In the genomic region with DNA sequence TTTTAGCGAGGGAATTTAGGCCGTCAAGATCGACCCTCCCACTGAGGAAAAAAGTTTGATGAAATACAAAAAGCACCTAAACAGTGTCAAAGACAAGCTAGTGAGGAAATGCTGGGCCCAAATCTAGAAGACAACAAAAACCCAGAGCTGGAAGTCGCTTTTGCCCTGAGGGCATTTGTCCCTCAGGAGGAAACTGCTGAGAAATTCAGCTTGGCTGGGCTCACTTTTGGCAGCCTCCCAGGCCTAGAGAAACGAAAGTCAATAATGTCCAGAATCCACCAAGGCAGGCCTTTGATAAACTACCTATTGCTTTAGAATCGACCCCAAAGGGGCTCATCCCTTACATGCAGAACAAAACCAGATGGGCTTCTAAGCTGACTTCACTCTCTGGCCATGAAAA, we compare ENCODE assay signal across 18 cellular contexts. TPM values are rescaled to one million over a fixed set of nuclear protein-coding genes. Genes with fewer than 3 reads are reported as not detected.
DNase-seq lines count a peak whose midpoint lies in the region; ATAC-seq, FAIRE-seq and TF ChIP-seq lines count a peak whose summit lies in the region.
"Had no signal": no experiment of that assay in that cellular context is flagged by ENCODE, and none has a peak within 500 bp of the region (broad histone marks: within the 10 kb centered on the region; RNA-seq: fewer than 3 reads in every experiment).

No MANE protein-coding gene starts in this region.

- H3K36me3 ChIP-seq in body of pancreas (replicated peaks in 1 of 2; ENCODE audit: insufficient read depth in 1 of 2, low read depth in 2 of 2) (no peaks in the 10 kb centered on the region), neuronal stem cell (replicated peaks in 1 of 2; ENCODE audit: control insufficient read depth in 2 of 2, insufficient read depth in 2 of 2, low read length in 2 of 2) (no peaks in the 10 kb centered on the region)
- H3K36me3 ChIP-seq: heart left ventricle had no signal

- H2BK15ac ChIP-seq in neuronal stem cell (ENCODE audit: low read length): no peak overlapping the region

- no peaks in the 10 kb centered on the region for H3K79me1 ChIP-seq in neuronal stem cell (ENCODE audit: low read depth, low read length)

- no peak for TF ChIP-seq POLR2A in body of pancreas (IDR thresholded peaks at IDR 0.05)

- no peaks in the 10 kb centered on the region for H3K27me3 ChIP-seq in body of pancreas
- H3K27me3 ChIP-seq in neuronal stem cell (ENCODE audit: control insufficient read depth in 3 of 3, insufficient read depth in 3 of 3, low read depth in 1 of 3, low read length in 3 of 3): peaks cover 0 to 27% (median 0%) of the 10 kb centered on the region in 3 experiments

- H3K27ac Mint-ChIP-seq in activated CD8-positive, alpha-beta T cell treated with anti-CD3 and anti-CD28 coated beads for 36 hours: no peak overlapping the region
- H3K27ac Mint-ChIP-seq: activated CD4-positive, alpha-beta memory T cell treated with anti-CD3 and anti-CD28 coated beads for 36 hours; activated T-helper 17 cell treated with anti-CD3 and anti-CD28 coated beads, Interleukin-2, amount 50 U/mL, for 72 hours; CD14-positive monocyte; stimulated activated naive CD8-positive, alpha-beta T cell treated with anti-CD3 and anti-CD28 coated beads, Interleukin-15, amount 100 ng/mL, for 72 hours had no signal

- no peak overlapping the region for H3K4me2 ChIP-seq in neuronal stem cell (ENCODE audit: insufficient read depth, low read length, poor library complexity, severe bottlenecking)

- H4K8ac ChIP-seq in neuronal stem cell (ENCODE audit: low read depth, low read length): no peak overlapping the region

- H3K36me3 Mint-ChIP-seq in activated CD8-positive, alpha-beta T cell treated with anti-CD3 and anti-CD28 coated beads for 36 hours (ENCODE audit: low read depth): no peaks in the 10 kb centered on the region
- H3K36me3 Mint-ChIP-seq: activated CD4-positive, alpha-beta memory T cell treated with anti-CD3 and anti-CD28 coated beads for 36 hours; CD14-positive monocyte had no signal

- H3K4me3 Mint-ChIP-seq in activated CD8-positive, alpha-beta T cell treated with anti-CD3 and anti-CD28 coated beads for 36 hours: no peak overlapping the region
- H3K4me3 Mint-ChIP-seq: activated CD4-positive, alpha-beta memory T cell treated with anti-CD3 and anti-CD28 coated beads for 36 hours; activated T-helper 17 cell treated with anti-CD3 and anti-CD28 coated beads, Interleukin-2, amount 50 U/mL, for 72 hours; stimulated activated naive CD8-positive, alpha-beta T cell treated with anti-CD3 and anti-CD28 coated beads, Interleukin-15, amount 100 ng/mL, for 72 hours had no signal

- no peak overlapping the region for H3K9ac ChIP-seq in neuronal stem cell (ENCODE audit: low read depth, low read length, poor library complexity)
- H3K9ac ChIP-seq: parathyroid adenoma had no signal

- CTCF ChIA-PET in activated CD8-positive, alpha-beta T cell treated with anti-CD3 and anti-CD28 coated beads for 36 hours (lab: Charles Lee): no interaction called here

- no peak overlapping the region for H2BK12ac ChIP-seq in neuronal stem cell (ENCODE audit: low read length)

- H4K91ac ChIP-seq in neuronal stem cell (ENCODE audit: low read depth, low read length, poor library complexity): no peak overlapping the region

- intact Hi-C loops in body of pancreas (cut with DNase I): no loop called here
- intact Hi-C loops in activated CD8-positive, alpha-beta T cell treated with anti-CD3 and anti-CD28 coated beads for 36 hours (cut with micrococcal nuclease): no loop called here

- H2BK120ac ChIP-seq in neuronal stem cell (ENCODE audit: low read depth, low read length): no peak overlapping the region

- no peak overlapping the region for H2AK5ac ChIP-seq in neuronal stem cell (ENCODE audit: low read depth, low read length)

- H3K27ac ChIP-seq in body of pancreas: no peak overlapping the region
- H3K27ac ChIP-seq in neuronal stem cell (replicated peaks; ENCODE audit: low read length): no peak overlapping the region
- H3K27ac ChIP-seq: heart left ventricle, parathyroid adenoma had no signal

- H3K4ac ChIP-seq in neuronal stem cell (ENCODE audit: low read length): no peak overlapping the region

- H3K4me3 ChIP-seq in body of pancreas: no peak overlapping the region
- H3K4me3 ChIP-seq in neuronal stem cell (ENCODE audit: low read length in 2 of 2): no peak overlapping the region
- H3K4me3 ChIP-seq: heart left ventricle had no signal

- H2AFZ ChIP-seq in neuronal stem cell (ENCODE audit: low read length): no peak overlapping the region
- H2AFZ ChIP-seq: parathyroid adenoma had no signal

- H3K4me1 Mint-ChIP-seq in activated CD8-positive, alpha-beta T cell treated with anti-CD3 and anti-CD28 coated beads for 36 hours (ENCODE audit: low read depth): no peaks in the 10 kb centered on the region
- H3K4me1 Mint-ChIP-seq: activated T-helper 17 cell treated with anti-CD3 and anti-CD28 coated beads, Interleukin-2, amount 50 U/mL, for 72 hours; CD14-positive monocyte; stimulated activated naive CD8-positive, alpha-beta T cell treated with anti-CD3 and anti-CD28 coated beads, Interleukin-15, amount 100 ng/mL, for 72 hours had no signal

- H3K18ac ChIP-seq in neuronal stem cell (ENCODE audit: low read length): no peak overlapping the region

- peaks cover 8% of the 10 kb centered on the region for H3K4me1 ChIP-seq in body of pancreas
- H3K4me1 ChIP-seq in neuronal stem cell (ENCODE audit: control insufficient read depth in 2 of 2, insufficient read depth in 1 of 2, low read depth in 1 of 2, low read length in 2 of 2): no peaks in the 10 kb centered on the region
- H3K4me1 ChIP-seq: heart left ventricle, parathyroid adenoma had no signal

- POLR2A ChIA-PET in activated CD8-positive, alpha-beta T cell treated with anti-CD3 and anti-CD28 coated beads for 36 hours (lab: Charles Lee): interaction anchor here (0.7 kb wide), 1 partner anchor 210 kb away, joined by 3 read pairs; no protein-coding TSS in a partner anchor

- H3K23ac ChIP-seq in neuronal stem cell (ENCODE audit: low read depth, low read length, poor library complexity): peak overlapping the region; percentile 56

- no peak overlapping the region for H3K14ac ChIP-seq in neuronal stem cell (ENCODE audit: low read length)

- FAIRE-seq in HTR-8/SVneo (lab: Jason Lieb, UNC): no peak
- no peak for FAIRE-seq in D721Med (lab: Jason Lieb, UNC)
- FAIRE-seq: colon had no signal

- H3K9me3 ChIP-seq in body of pancreas (no peaks in the 10 kb centered on the region), neuronal stem cell (replicated peaks in 1 of 2; ENCODE audit: control insufficient read depth in 2 of 2, insufficient read depth in 1 of 2, low read depth in 1 of 2, low read length in 2 of 2) (peaks cover 0 to 1% of the 10 kb centered on the region in 2 donors)
- H3K9me3 ChIP-seq: heart left ventricle had no signal

- TF ChIP-seq CTCF in body of pancreas (IDR thresholded peaks at IDR 0.05) (no peak), D721Med (IDR thresholded peaks at IDR 0.05; ENCODE audit: insufficient read depth, missing control alignments) (no peak)
- no peak for TF ChIP-seq CTCF in activated CD8-positive, alpha-beta T cell treated with anti-CD3 and anti-CD28 coated beads for 36 hours (IDR thresholded peaks at IDR 0.05)

- peaks cover 5% of the 10 kb centered on the region for H3K27me3 Mint-ChIP-seq in activated CD8-positive, alpha-beta T cell treated with anti-CD3 and anti-CD28 coated beads for 36 hours
- H3K27me3 Mint-ChIP-seq: activated T-helper 17 cell treated with anti-CD3 and anti-CD28 coated beads, Interleukin-2, amount 50 U/mL, for 72 hours had no signal

- WGBS in body of pancreas, 2 donors: 38 to 44% methylated on average over 6 of the region's 6 CpGs
- no CpG with 5 or more reads among the region's 6 CpGs for WGBS in neuronal stem cell (ENCODE audit: extremely low coverage in 2 of 2, insufficient read length in 2 of 2, insufficient replicate concordance in 1 of 2), 2 donors

- peak; percentile 53 for ATAC-seq in body of pancreas
- ATAC-seq in activated CD8-positive, alpha-beta T cell treated with anti-CD3 and anti-CD28 coated beads for 36 hours: no peak
- ATAC-seq: activated T-helper 17 cell treated with anti-CD3 and anti-CD28 coated beads, Interleukin-2, amount 50 U/mL, for 72 hours; heart left ventricle; stimulated activated naive CD8-positive, alpha-beta T cell treated with anti-CD3 and anti-CD28 coated beads, Interleukin-15, amount 100 ng/mL, for 72 hours had no signal

- peak; percentile 11 for DNase-seq in DMS79 (lab: John Stamatoyannopoulos, UW)
- peak; percentile 20 for DNase-seq in HTR-8/SVneo (ENCODE audit: insufficient read length, low spot score)
- peak; percentile 62 to 80 (median 69) for DNase-seq in body of pancreas
- no peak for DNase-seq in neuronal stem cell (ENCODE audit: low spot score)
- DNase-seq in SW 1271 (lab: John Stamatoyannopoulos, UW): no peak
- no peak for DNase-seq in activated CD8-positive, alpha-beta T cell treated with anti-CD3 and anti-CD28 coated beads for 36 hours
- no peak for DNase-seq in D721Med (ENCODE audit: insufficient read length, low spot score)
- DNase-seq: activated CD4-positive, alpha-beta memory T cell treated with anti-CD3 and anti-CD28 coated beads for 36 hours; amygdala; erythroblast; heart left ventricle; kidney glomerular epithelial cell; stimulated activated naive CD8-positive, alpha-beta T cell treated with anti-CD3 and anti-CD28 coated beads, Interleukin-15, amount 100 ng/mL, for 72 hours had no signal

- H2BK5ac ChIP-seq in neuronal stem cell (ENCODE audit: low read length): no peak overlapping the region

- peaks cover 2% of the 10 kb centered on the region for H3K9me3 Mint-ChIP-seq in activated CD8-positive, alpha-beta T cell treated with anti-CD3 and anti-CD28 coated beads for 36 hours
- H3K9me3 Mint-ChIP-seq: activated CD4-positive, alpha-beta memory T cell treated with anti-CD3 and anti-CD28 coated beads for 36 hours had no signal

RNA-seq across cellular contexts. Expression of a gene that starts 38.9 kb away (rescaled TPM):
- total RNA-seq in body of pancreas: not detected
- polyA plus RNA-seq in neuronal stem cell (2013, experiment 1 of 2): 0.08 TPM
- polyA plus RNA-seq in neuronal stem cell (2013, experiment 2 of 2): 0.06 TPM
- total RNA-seq in activated CD8-positive, alpha-beta T cell treated with anti-CD3 and anti-CD28 coated beads for 36 hours: not detected
- total RNA-seq: activated CD4-positive, alpha-beta memory T cell treated with anti-CD3 and anti-CD28 coated beads for 36 hours; SK-MEL-5 had no signal
- polyA plus RNA-seq: CD14-positive monocyte had no signal

Comparison
In these comparisons a context has a peak if more than half of its experiments do, and no peak if none do; other contexts are left out.
1. DNase-seq: peak in DMS79 (single experiment), HTR-8/SVneo (single experiment) and body of pancreas (4 of 4); none in neuronal stem cell (single experiment), SW 1271 (0 of 2), activated CD8-positive, alpha-beta T cell treated with anti-CD3 and anti-CD28 coated beads for 36 hours (single experiment) and D721Med (single experiment).